In genomic region chr14:49623941-49624806, GRCh38 we compare ENCODE assay signal across 11 cellular contexts. TPM values are rescaled to one million over a fixed set of nuclear protein-coding genes. Genes with fewer than 3 reads are reported as not detected.
DNase-seq lines count a peak whose midpoint lies in the region; ATAC-seq and TF ChIP-seq lines count a peak whose summit lies in the region.
"Had no signal": no experiment of that assay in that cellular context is flagged by ENCODE, and none has a peak within 500 bp of the region (broad histone marks: within the 10 kb centered on the region; RNA-seq: fewer than 3 reads in every experiment).

No MANE protein-coding gene starts in this region.

- POLR2A ChIA-PET in SK-N-SH (lab: Yijun Ruan, JAX) (no interaction called here), OCI-LY7 (lab: Charles Lee) (interaction anchor here (0.5 to 6.5 kb wide), 9 partner anchors 9 to 590 kb away, joined by 3 to 62 read pairs (median 3); partner anchors contain the start of gene DNAAF2)

- peak overlapping the region; percentile 12; the same call in 1 of the 2 replicates for H3K9ac ChIP-seq in SK-N-SH
- peak overlapping the region in 1 of 2 donors; percentile 46 for H3K9ac ChIP-seq in colonic mucosa (ENCODE audit: low read depth in 2 of 2, low read length in 2 of 2)
- no peak overlapping the region for H3K9ac ChIP-seq in skeletal muscle satellite cell (ENCODE audit: low read depth, low read length)

- no peaks in the 10 kb centered on the region for H3K9me2 ChIP-seq in SK-N-SH
- H3K9me2 ChIP-seq in OCI-LY7 (ENCODE audit: insufficient read depth, low read length), result no peaks in the 10 kb centered on the region

- H3K27ac ChIP-seq in SK-N-SH (ENCODE audit: low read depth in 2 of 2, low read length in 1 of 2) (peak overlapping the region in 1 of 2 experiments; percentile 12; a peak in 2 of 4 replicates), OCI-LY7 (ENCODE audit: low read depth, low read length, poor library complexity, severe bottlenecking) (peak overlapping the region; percentile 38), colonic mucosa (peak overlapping the region; percentile 33), tibial nerve (peak overlapping the region in 2 of 4 donors; percentile 45 to 48), vagina (no peak overlapping the region)

- H3F3A ChIP-seq in SK-N-SH (replicated peaks; ENCODE audit: insufficient read depth), result peaks cover 21% of the 10 kb centered on the region

- H3K36me3 ChIP-seq in SK-N-SH (replicated peaks in 1 of 2; ENCODE audit: control insufficient read depth in 1 of 2, insufficient read depth in 2 of 2, low read length in 1 of 2), result peaks cover 22 to 29% of the 10 kb centered on the region in 2 experiments
- peaks cover 67% of the 10 kb centered on the region for H3K36me3 ChIP-seq in OCI-LY7 (ENCODE audit: insufficient read depth, low read length)
- H3K36me3 ChIP-seq in colonic mucosa, result no peaks in the 10 kb centered on the region
- peaks cover 8% of the 10 kb centered on the region for H3K36me3 ChIP-seq in skeletal muscle satellite cell (ENCODE audit: insufficient read depth, low read length)
- H3K36me3 ChIP-seq in tibial nerve, result peaks cover 0 to 14% (median 0%) of the 10 kb centered on the region in 3 donors
- H3K36me3 ChIP-seq in vagina, result no peaks in the 10 kb centered on the region

- H3K4me2 ChIP-seq in SK-N-SH (peak overlapping the region; percentile 87), OCI-LY7 (ENCODE audit: low read length) (peak overlapping the region; percentile 76), skeletal muscle satellite cell (ENCODE audit: low read length) (peak overlapping the region; percentile 88)

- H3K4me3 ChIP-seq in SK-N-SH (ENCODE audit: low read depth in 2 of 2, low read length in 1 of 2), result peak overlapping the region in 1 of 2 experiments; percentile 96; a peak in 1 of 4 replicates
- H3K4me3 ChIP-seq in OCI-LY7 (ENCODE audit: low read depth, low read length, poor library complexity, severe bottlenecking), result peak overlapping the region; percentile 88
- no peak overlapping the region for H3K4me3 ChIP-seq in colonic mucosa
- peak overlapping the region; percentile 26 for H3K4me3 ChIP-seq in skeletal muscle satellite cell (ENCODE audit: low read length)
- H3K4me3 ChIP-seq in tibial nerve, result no peak overlapping the region
- no peak overlapping the region for H3K4me3 ChIP-seq in vagina
- H3K4me3 ChIP-seq: lung had no signal

- no peaks in the 10 kb centered on the region for H3K27me3 ChIP-seq in SK-N-SH (ENCODE audit: insufficient read depth)
- no peaks in the 10 kb centered on the region for H3K27me3 ChIP-seq in colonic mucosa
- no peaks in the 10 kb centered on the region for H3K27me3 ChIP-seq in skeletal muscle satellite cell (ENCODE audit: control insufficient read depth, insufficient read depth, low read length)
- H3K27me3 ChIP-seq in tibial nerve, result no peaks in the 10 kb centered on the region
- no peaks in the 10 kb centered on the region for H3K27me3 ChIP-seq in vagina

- 80% methylated on average over 6 of the region's 6 CpGs for WGBS in SK-N-SH (ENCODE audit: low lambda C conversion rate)
- WGBS in tibial nerve, 2 donors, result 77 to 79% methylated on average over 6 of the region's 6 CpGs

- H3K9me3 ChIP-seq in SK-N-SH (no peaks in the 10 kb centered on the region), OCI-LY7 (ENCODE audit: low read length) (no peaks in the 10 kb centered on the region), colonic mucosa (no peaks in the 10 kb centered on the region), skeletal muscle satellite cell (replicated peaks; ENCODE audit: low read length) (no peaks in the 10 kb centered on the region), tibial nerve (no peaks in the 10 kb centered on the region), vagina (no peaks in the 10 kb centered on the region)

- TF ChIP-seq EP300 in SK-N-SH (IDR thresholded peaks at IDR 0.05; ENCODE audit: borderline replicate concordance in 1 of 2, low read depth in 1 of 2, low read length in 1 of 2) (no peak), tibial nerve (IDR thresholded peaks at IDR 0.05) (no peak)

- peaks cover 31% of the 10 kb centered on the region for H4K20me1 ChIP-seq in SK-N-SH (ENCODE audit: insufficient read depth)
- peaks cover 32% of the 10 kb centered on the region for H4K20me1 ChIP-seq in OCI-LY7 (ENCODE audit: insufficient read depth, low read length)

- peaks cover 89% of the 10 kb centered on the region for H3K79me2 ChIP-seq in SK-N-SH (ENCODE audit: insufficient read depth)
- H3K79me2 ChIP-seq in OCI-LY7 (ENCODE audit: insufficient read depth, low read depth, low read length), result peaks cover 94% of the 10 kb centered on the region

- intact Hi-C loops in OCI-LY7 (cut with micrococcal nuclease; ENCODE audit: unreplicated experiment), result loop anchor here (5.0 kb wide), 1 partner anchor 348 kb away; no protein-coding TSS in a partner anchor
- intact Hi-C loops in colonic mucosa (cut with DNase I), result loop anchor here (5.0 kb wide), 1 partner anchor 37 kb away; the partner anchor contains the start of gene RPS29
- intact Hi-C loops in vagina (cut with DNase I), result no loop called here

- no TSS peak for BruUV-seq in OCI-LY7 (replicated peaks; lab: Mats Ljungman, UMichigan)

- CTCF ChIA-PET in SK-N-SH (lab: Yijun Ruan, JAX), result interaction anchor here (0.8 to 6.1 kb wide), 4 partner anchors 8 to 229 kb away, joined by 5 to 39 read pairs (median 7); partner anchors contain the start of genes DNAAF2 and NEMF
- CTCF ChIA-PET in OCI-LY7 (lab: Charles Lee; ENCODE audit: unreplicated experiment), result no interaction called here

- peaks cover 13 to 22% of the 10 kb centered on the region in 2 experiments; a peak in 3 of 4 replicates for H3K4me1 ChIP-seq in SK-N-SH (ENCODE audit: control insufficient read depth in 1 of 2, insufficient read depth in 2 of 2, low read depth in 1 of 2, low read length in 1 of 2)
- peaks cover 52% of the 10 kb centered on the region for H3K4me1 ChIP-seq in OCI-LY7 (ENCODE audit: insufficient read depth, low read length, poor library complexity, severe bottlenecking)
- H3K4me1 ChIP-seq in colonic mucosa, result peaks cover 9% of the 10 kb centered on the region
- H3K4me1 ChIP-seq in skeletal muscle satellite cell (ENCODE audit: control insufficient read depth, insufficient read depth, low read length), result peaks cover 22% of the 10 kb centered on the region
- H3K4me1 ChIP-seq in tibial nerve, result peaks cover 0 to 42% (median 28%) of the 10 kb centered on the region in 4 donors
- H3K4me1 ChIP-seq in vagina, result peaks cover 41% of the 10 kb centered on the region

- no peak for DNase-seq in SK-N-SH
- peak; percentile 44 for DNase-seq in OCI-LY7 (ENCODE audit: low spot score)
- DNase-seq in colonic mucosa, result peak; percentile 36
- no peak for DNase-seq in tibial nerve (ENCODE audit: low spot score in 2 of 2)
- DNase-seq in vagina (ENCODE audit: extremely low spot score in 2 of 2), result no peak
- no peak for DNase-seq in DMS79 (lab: John Stamatoyannopoulos, UW)
- DNase-seq: 8988T, NCI-H446 treated with DMSO at 0.1 percent for 48 hours had no signal

- TF ChIP-seq CTCF in SK-N-SH (IDR thresholded peaks at IDR 0.05) (no peak), OCI-LY7 (conservative IDR thresholded peaks at IDR 0.05; ENCODE audit: low read length) (no peak), colonic mucosa (IDR thresholded peaks at IDR 0.05) (no peak), tibial nerve (IDR thresholded peaks at IDR 0.05) (no peak), vagina (IDR thresholded peaks at IDR 0.05) (no peak)

- no peak overlapping the region for H2AFZ ChIP-seq in SK-N-SH (ENCODE audit: low read depth)
- no peak overlapping the region for H2AFZ ChIP-seq in OCI-LY7 (ENCODE audit: low read length)

- TF ChIP-seq RAD21 in SK-N-SH (IDR thresholded peaks at IDR 0.05; ENCODE audit: low read length), result no peak

- ATAC-seq in SK-N-SH treated with all-trans-retinoic acid at 6 μM for 48 hours, result no peak

- TF ChIP-seq POLR2A in tibial nerve (IDR thresholded peaks at IDR 0.05) (no peak), vagina (IDR thresholded peaks at IDR 0.05) (no peak)

RNA-seq across cellular contexts. Expression of gene MGAT2, which starts 3.6 kb away (rescaled TPM):
- polyA plus RNA-seq in SK-N-SH (2012; rRNA removed), result 20.6 and 22.0 TPM in 2 replicates
- 24.4 and 24.8 TPM in 2 replicates for polyA plus RNA-seq in SK-N-SH (2012; cell fraction: cytosol; rRNA removed)
- 9.3 and 9.7 TPM in 2 replicates for polyA plus RNA-seq in SK-N-SH (2012; cell fraction: nucleus; rRNA removed)
- 79.3 and 83.5 TPM in 2 replicates for total RNA-seq in OCI-LY7 (2014; rRNA removed; shearing (Covaris generic))
- 70.0 and 71.7 TPM in 2 replicates for total RNA-seq in OCI-LY7 (2022)
- 10 to 100 TPM; 44.9 to 47.3 TPM for total RNA-seq in colonic mucosa
- 76.9 and 77.3 TPM in 2 replicates for total RNA-seq in skeletal muscle satellite cell (2012; rRNA removed)
- total RNA-seq in tibial nerve, result 10 to 100 TPM; 21.0 to 24.3 (median 23.8) TPM
- total RNA-seq in vagina, result 11.3 TPM

RNA-seq across cellular contexts. Expression of gene RPL36AL, which starts 3.7 kb away (rescaled TPM):
- polyA plus RNA-seq in SK-N-SH (2012; rRNA removed), result 260 and 337 TPM in 2 replicates
- 446 and 755 TPM in 2 replicates for polyA plus RNA-seq in SK-N-SH (2012; cell fraction: cytosol; rRNA removed)
- polyA plus RNA-seq in SK-N-SH (2012; cell fraction: nucleus; rRNA removed), result 59.1 and 73.7 TPM in 2 replicates
- total RNA-seq in OCI-LY7 (2014; rRNA removed; shearing (Covaris generic)), result 257 and 441 TPM in 2 replicates
- total RNA-seq in OCI-LY7 (2022) (306 and 313 TPM in 2 replicates), colonic mucosa (100 to 1,000 TPM; 197 to 198 TPM), tibial nerve (100 to 1,000 TPM; 132 to 206 (median 151) TPM), vagina (208 TPM)
- total RNA-seq in skeletal muscle satellite cell (2012; rRNA removed), result 169 and 188 TPM in 2 replicates

RNA-seq across cellular contexts. Expression of gene DNAAF2, which starts 10.9 kb away (rescaled TPM):
- polyA plus RNA-seq in SK-N-SH (2012; rRNA removed), result 8.9 and 9.9 TPM in 2 replicates
- 10.8 and 11.4 TPM in 2 replicates for polyA plus RNA-seq in SK-N-SH (2012; cell fraction: cytosol; rRNA removed)
- 5.8 and 9.6 TPM in 2 replicates for polyA plus RNA-seq in SK-N-SH (2012; cell fraction: nucleus; rRNA removed)
- 14.7 and 17.2 TPM in 2 replicates for total RNA-seq in OCI-LY7 (2014; rRNA removed; shearing (Covaris generic))
- total RNA-seq in OCI-LY7 (2022) (9.7 and 11.6 TPM in 2 replicates), colonic mucosa (1 to 10 TPM; 6.8 to 8.3 TPM), tibial nerve (10 to 100 TPM in 2 of 4 donors, 1 to 10 TPM in 2; 7.8 to 17.2 (median 9.6) TPM), vagina (7.9 TPM)
- total RNA-seq in skeletal muscle satellite cell (2012; rRNA removed), result 12.7 and 13.2 TPM in 2 replicates

RNA-seq across cellular contexts. Expression of gene LRR1, which starts 25.4 kb away (rescaled TPM):
- 9.3 and 9.5 TPM in 2 replicates for polyA plus RNA-seq in SK-N-SH (2012; rRNA removed)
- 11.5 and 17.6 TPM in 2 replicates for polyA plus RNA-seq in SK-N-SH (2012; cell fraction: cytosol; rRNA removed)
- polyA plus RNA-seq in SK-N-SH (2012; cell fraction: nucleus; rRNA removed), result 3.7 and 4.5 TPM in 2 replicates
- 83.4 and 89.8 TPM in 2 replicates for total RNA-seq in OCI-LY7 (2014; rRNA removed; shearing (Covaris generic))
- 73.0 and 80.3 TPM in 2 replicates for total RNA-seq in OCI-LY7 (2022)
- 10 to 100 TPM; 24.3 to 39.8 TPM for total RNA-seq in colonic mucosa
- 23.3 and 28.2 TPM in 2 replicates for total RNA-seq in skeletal muscle satellite cell (2012; rRNA removed)
- total RNA-seq in tibial nerve, result 10 to 100 TPM in 2 of 4 donors, 1 to 10 TPM in 2; 4.6 to 15.3 (median 8.0) TPM
- total RNA-seq in vagina, result 3.7 TPM

RNA-seq across cellular contexts. Expression of gene RPS29, which starts 38.0 kb away (rescaled TPM):
- polyA plus RNA-seq in SK-N-SH (2012; rRNA removed), result 11,220 and 15,074 TPM in 2 replicates
- 14,126 and 18,473 TPM in 2 replicates for polyA plus RNA-seq in SK-N-SH (2012; cell fraction: cytosol; rRNA removed)
- polyA plus RNA-seq in SK-N-SH (2012; cell fraction: nucleus; rRNA removed), result 2,005 and 4,034 TPM in 2 replicates
- total RNA-seq in OCI-LY7 (2014; rRNA removed; shearing (Covaris generic)), result 3,800 and 6,504 TPM in 2 replicates
- total RNA-seq in OCI-LY7 (2022), result 2,010 and 2,518 TPM in 2 replicates
- total RNA-seq in colonic mucosa, result 1,000 to 10,000 TPM; 1,421 to 1,478 TPM
- total RNA-seq in skeletal muscle satellite cell (2012; rRNA removed), result 3,192 and 4,996 TPM in 2 replicates
- total RNA-seq in tibial nerve, result 1,000 to 10,000 TPM; 3,106 to 5,465 (median 5,153) TPM
- total RNA-seq in vagina, result 3,080 TPM

Comparison
In these comparisons a context has a peak if more than half of its experiments do, and no peak if none do; other contexts are left out.
1. DNase-seq: peak in OCI-LY7 (single experiment) and colonic mucosa (single experiment); none in SK-N-SH (single experiment), tibial nerve (0 of 2), vagina (0 of 2) and DMS79 (single experiment).
2. H3K4me3 ChIP-seq: peak in OCI-LY7 (single experiment) and skeletal muscle satellite cell (single experiment); none in colonic mucosa (single experiment), tibial nerve (0 of 4) and vagina (0 of 2).
3. Peak in every context shown above with its lines, with median percentiles within 50 percentile points of each other: H3K4me2 ChIP-seq.